Comparison of ENCODE assay signal across 18 cellular contexts in the genomic region with DNA sequence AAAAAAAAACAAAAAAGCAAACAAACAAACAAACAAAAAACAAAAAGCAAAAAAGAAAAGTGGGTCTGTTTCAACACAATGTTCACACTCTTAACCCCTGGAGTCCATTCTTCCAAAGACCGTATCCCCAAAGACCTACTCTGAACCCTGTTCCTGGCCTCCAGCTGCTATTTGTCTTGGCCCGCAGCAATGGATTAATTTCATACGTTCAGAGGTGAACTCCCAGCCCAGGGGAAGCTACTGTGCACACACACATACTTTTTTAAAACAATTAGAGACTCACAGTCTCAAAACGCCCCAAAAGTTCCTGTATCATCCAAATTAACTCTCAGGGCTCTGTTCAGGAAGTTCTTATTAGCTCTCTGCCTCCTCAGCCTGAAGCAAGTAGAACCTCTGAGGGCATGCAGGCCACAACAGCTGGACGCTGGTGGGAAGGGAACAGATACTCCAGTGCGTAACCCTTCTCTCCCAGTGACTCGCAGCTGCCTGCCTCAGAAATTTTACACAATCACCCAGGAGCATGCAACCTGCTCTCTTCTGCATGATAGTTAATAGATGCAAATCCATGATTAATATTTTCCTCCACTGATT.
DNase-seq lines count a peak whose midpoint lies in the region; ATAC-seq and TF ChIP-seq lines count a peak whose summit lies in the region.
"Had no signal": no experiment of that assay in that cellular context is flagged by ENCODE, and none has a peak within 500 bp of the region (broad histone marks: within the 10 kb centered on the region; RNA-seq: fewer than 3 reads in every experiment).

No MANE protein-coding gene starts in this region.

- ATAC-seq in upper lobe of right lung, result peak; percentile 36

- H3K4me3 ChIP-seq in HEK293 (ENCODE audit: low read depth, low read length) (no peak overlapping the region), upper lobe of right lung (no peak overlapping the region), HAP-1 (no peak overlapping the region)
- H3K4me3 ChIP-seq: BLaER1, SJSA1 had no signal

- H3K4me1 ChIP-seq in HEK293 (ENCODE audit: control insufficient read depth, insufficient read depth, low read length), result no peaks in the 10 kb centered on the region
- no peaks in the 10 kb centered on the region for H3K4me1 ChIP-seq in upper lobe of right lung
- no peaks in the 10 kb centered on the region for H3K4me1 ChIP-seq in HAP-1
- H3K4me1 ChIP-seq: BLaER1, SJSA1 had no signal

- peaks cover 1% of the 10 kb centered on the region for H3K27me3 Mint-ChIP-seq in glutamatergic neuron (ENCODE audit: unreplicated experiment)

- no peak overlapping the region for H3K4me3 Mint-ChIP-seq in glutamatergic neuron (ENCODE audit: unreplicated experiment)
- H3K4me3 Mint-ChIP-seq: CD4-positive, alpha-beta T cell had no signal

- DNase-seq in NOMO-1 treated with dmso at 0.1 percent for 144 hours (lab: John Stamatoyannopoulos, UW; ENCODE audit: unreplicated experiment) (peak; percentile 8), myocyte (ENCODE audit: low read depth) (peak; percentile 39), upper lobe of right lung (no peak), HAP-1 (ENCODE audit: low spot score in 2 of 2) (no peak), glutamatergic neuron (no peak)
- no peak for DNase-seq in activated CD4-positive, alpha-beta T cell treated with anti-CD3 and anti-CD28 coated beads for 1 hour
- DNase-seq: CD4-positive, alpha-beta T cell; COR-L47; Karpas-422; NCI-H1417; NCI-H1694 treated with DMSO at 0.1 percent for 48 hours; NCI-H2081 treated with DMSO at 0.1 percent for 48 hours; NCI-H446 treated with DMSO at 0.1 percent for 48 hours; NK-92 treated with Interleukin-12 subunit alpha and Interleukin-12 subunit beta, amount 100 ng/mL, for 24 hours; T-helper 1 cell had no signal

- POLR2A ChIA-PET in HEK293 (lab: Yijun Ruan, JAX), result no interaction called here

- H3K4me1 Mint-ChIP-seq in glutamatergic neuron (ENCODE audit: low read depth, unreplicated experiment), result peaks cover 6% of the 10 kb centered on the region

- H3K9me3 Mint-ChIP-seq in glutamatergic neuron (ENCODE audit: unreplicated experiment), result peaks cover under 1% of the 10 kb centered on the region

- CTCF ChIA-PET in HEK293 (lab: Yijun Ruan, JAX), result interaction anchor here (1.1 kb wide), 1 partner anchor 64 kb away, joined by 3 read pairs; no protein-coding TSS in a partner anchor

- peaks cover 9% of the 10 kb centered on the region for H3K36me3 Mint-ChIP-seq in glutamatergic neuron (ENCODE audit: unreplicated experiment)

- H3K27me3 ChIP-seq in upper lobe of right lung (no peaks in the 10 kb centered on the region), HAP-1 (ENCODE audit: low read depth) (peaks cover 2% of the 10 kb centered on the region)
- H3K27me3 ChIP-seq: BLaER1 had no signal

- H3K27ac ChIP-seq in HEK293 (ENCODE audit: extremely low read depth, low read depth, low read length), result no peak overlapping the region
- H3K27ac ChIP-seq in upper lobe of right lung, result no peak overlapping the region
- H3K27ac ChIP-seq: BLaER1, SJSA1 had no signal

- H3K9me3 ChIP-seq in HEK293 (ENCODE audit: control insufficient read depth, insufficient read depth, low read depth, low read length), result no peaks in the 10 kb centered on the region
- H3K9me3 ChIP-seq in upper lobe of right lung, result no peaks in the 10 kb centered on the region
- no peaks in the 10 kb centered on the region for H3K9me3 ChIP-seq in HAP-1
- H3K9me3 ChIP-seq: BLaER1 had no signal

- in situ Hi-C loops in HAP-1 (cut with MboI; ENCODE audit: low sequenced_read_pairs), result no loop called here

- TF ChIP-seq CTCF in HEK293 (tag by site-specific recombination; IDR thresholded peaks at IDR 0.05) (no peak), upper lobe of right lung (IDR thresholded peaks at IDR 0.05) (no peak), glutamatergic neuron (IDR thresholded peaks at IDR 0.05; ENCODE audit: partially characterized antibody, unreplicated experiment) (no peak)

- intact Hi-C loops in upper lobe of right lung (cut with DNase I), result no loop called here

- H3K36me3 ChIP-seq in HEK293 (ENCODE audit: control insufficient read depth in 2 of 2, insufficient read depth in 1 of 2, low read length in 2 of 2), result no peaks in the 10 kb centered on the region
- no peaks in the 10 kb centered on the region for H3K36me3 ChIP-seq in upper lobe of right lung
- no peaks in the 10 kb centered on the region for H3K36me3 ChIP-seq in HAP-1 (replicated peaks)
- H3K36me3 ChIP-seq: BLaER1, SJSA1 had no signal

- H3K27ac Mint-ChIP-seq in glutamatergic neuron (ENCODE audit: unreplicated experiment), result no peak overlapping the region
- H3K27ac Mint-ChIP-seq: CD4-positive, alpha-beta T cell had no signal

TF ChIP-seq in HEK293, 187 proteins besides CTCF, POLR2A, EP300 and RAD21:
- no peak for TF ChIP-seq HOXA7 (CRISPR knock-in tag; IDR thresholded peaks at IDR 0.05; ENCODE audit: borderline replicate concordance)
- TF ChIP-seq, protein P1, sequence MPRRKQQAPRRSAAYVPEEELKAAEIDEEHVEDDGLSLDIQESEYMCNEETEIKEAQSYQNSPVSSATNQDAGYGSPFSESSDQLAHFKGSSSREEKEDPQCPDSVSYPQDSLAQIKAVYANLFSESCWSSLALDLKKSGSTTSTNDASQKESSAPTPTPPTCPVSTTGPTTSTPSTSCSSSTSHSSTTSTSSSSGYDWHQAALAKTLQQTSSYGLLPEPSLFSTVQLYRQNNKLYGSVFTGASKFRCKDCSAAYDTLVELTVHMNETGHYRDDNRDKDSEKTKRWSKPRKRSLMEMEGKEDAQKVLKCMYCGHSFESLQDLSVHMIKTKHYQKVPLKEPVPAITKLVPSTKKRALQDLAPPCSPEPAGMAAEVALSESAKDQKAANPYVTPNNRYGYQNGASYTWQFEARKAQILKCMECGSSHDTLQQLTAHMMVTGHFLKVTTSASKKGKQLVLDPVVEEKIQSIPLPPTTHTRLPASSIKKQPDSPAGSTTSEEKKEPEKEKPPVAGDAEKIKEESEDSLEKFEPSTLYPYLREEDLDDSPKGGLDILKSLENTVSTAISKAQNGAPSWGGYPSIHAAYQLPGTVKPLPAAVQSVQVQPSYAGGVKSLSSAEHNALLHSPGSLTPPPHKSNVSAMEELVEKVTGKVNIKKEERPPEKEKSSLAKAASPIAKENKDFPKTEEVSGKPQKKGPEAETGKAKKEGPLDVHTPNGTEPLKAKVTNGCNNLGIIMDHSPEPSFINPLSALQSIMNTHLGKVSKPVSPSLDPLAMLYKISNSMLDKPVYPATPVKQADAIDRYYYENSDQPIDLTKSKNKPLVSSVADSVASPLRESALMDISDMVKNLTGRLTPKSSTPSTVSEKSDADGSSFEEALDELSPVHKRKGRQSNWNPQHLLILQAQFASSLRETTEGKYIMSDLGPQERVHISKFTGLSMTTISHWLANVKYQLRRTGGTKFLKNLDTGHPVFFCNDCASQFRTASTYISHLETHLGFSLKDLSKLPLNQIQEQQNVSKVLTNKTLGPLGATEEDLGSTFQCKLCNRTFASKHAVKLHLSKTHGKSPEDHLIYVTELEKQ (tag by site-specific recombination; IDR thresholded peaks at IDR 0.05; ENCODE audit: borderline replicate concordance), result no peak
- TF ChIP-seq ZNF701 (tag by site-specific recombination; IDR thresholded peaks at IDR 0.05), result no peak
- no peak for TF ChIP-seq ZNF169 (tag by site-specific recombination; IDR thresholded peaks at IDR 0.05)
- TF ChIP-seq, protein P2, sequence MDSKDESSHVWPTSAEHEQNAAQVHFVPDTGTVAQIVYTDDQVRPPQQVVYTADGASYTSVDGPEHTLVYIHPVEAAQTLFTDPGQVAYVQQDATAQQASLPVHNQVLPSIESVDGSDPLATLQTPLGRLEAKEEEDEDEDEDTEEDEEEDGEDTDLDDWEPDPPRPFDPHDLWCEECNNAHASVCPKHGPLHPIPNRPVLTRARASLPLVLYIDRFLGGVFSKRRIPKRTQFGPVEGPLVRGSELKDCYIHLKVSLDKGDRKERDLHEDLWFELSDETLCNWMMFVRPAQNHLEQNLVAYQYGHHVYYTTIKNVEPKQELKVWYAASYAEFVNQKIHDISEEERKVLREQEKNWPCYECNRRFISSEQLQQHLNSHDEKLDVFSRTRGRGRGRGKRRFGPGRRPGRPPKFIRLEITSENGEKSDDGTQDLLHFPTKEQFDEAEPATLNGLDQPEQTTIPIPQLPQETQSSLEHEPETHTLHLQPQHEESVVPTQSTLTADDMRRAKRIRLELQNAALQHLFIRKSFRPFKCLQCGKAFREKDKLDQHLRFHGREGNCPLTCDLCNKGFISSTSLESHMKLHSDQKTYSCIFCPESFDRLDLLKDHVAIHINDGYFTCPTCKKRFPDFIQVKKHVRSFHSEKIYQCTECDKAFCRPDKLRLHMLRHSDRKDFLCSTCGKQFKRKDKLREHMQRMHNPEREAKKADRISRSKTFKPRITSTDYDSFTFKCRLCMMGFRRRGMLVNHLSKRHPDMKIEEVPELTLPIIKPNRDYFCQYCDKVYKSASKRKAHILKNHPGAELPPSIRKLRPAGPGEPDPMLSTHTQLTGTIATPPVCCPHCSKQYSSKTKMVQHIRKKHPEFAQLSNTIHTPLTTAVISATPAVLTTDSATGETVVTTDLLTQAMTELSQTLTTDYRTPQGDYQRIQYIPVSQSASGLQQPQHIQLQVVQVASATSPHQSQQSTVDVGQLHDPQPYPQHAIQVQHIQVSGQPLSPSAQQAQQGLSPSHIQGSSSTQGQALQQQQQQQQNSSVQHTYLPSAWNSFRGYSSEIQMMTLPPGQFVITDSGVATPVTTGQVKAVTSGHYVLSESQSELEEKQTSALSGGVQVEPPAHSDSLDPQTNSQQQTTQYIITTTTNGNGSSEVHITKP (tag by site-specific recombination; IDR thresholded peaks at IDR 0.05), result peak; percentile 71
- no peak for TF ChIP-seq SP7 (tag by site-specific recombination; IDR thresholded peaks at IDR 0.05)

Comparison
In these comparisons a context has a peak if more than half of its experiments do, and no peak if none do; other contexts are left out.
1. DNase-seq: peak in NOMO-1 treated with dmso at 0.1 percent for 144 hours (single experiment) and myocyte (single experiment); none in upper lobe of right lung (single experiment), HAP-1 (0 of 2), glutamatergic neuron (single experiment) and activated CD4-positive, alpha-beta T cell treated with anti-CD3 and anti-CD28 coated beads for 1 hour (single experiment).